Comparison of ENCODE assay signal across 19 cellular contexts in genomic region chr2:190837991-190838390, GRCh38. TPM values are rescaled to one million over a fixed set of nuclear protein-coding genes. Genes with fewer than 3 reads are reported as not detected.
A peak's percentile ranks its signal among the peaks of the same experiment; 100 is the strongest.
DNase-seq lines count a peak whose midpoint lies in the region; ATAC-seq and TF ChIP-seq lines count a peak whose summit lies in the region.
"Had no signal": no experiment of that assay in that cellular context is flagged by ENCODE, and none has a peak within 500 bp of the region (broad histone marks: within the 10 kb centered on the region; RNA-seq: fewer than 3 reads in every experiment).

No MANE protein-coding gene starts in this region.

- intact Hi-C loops in ovary (cut with DNase I), result no loop called here

- ATAC-seq in GM19395 (IDR thresholded peaks at IDR 0.05; ENCODE audit: unreplicated experiment) (no peak), HG02763 (IDR thresholded peaks at IDR 0.05; ENCODE audit: unreplicated experiment) (no peak)
- ATAC-seq: esophagus mucosa had no signal

- DNase-seq in AG10803 (ENCODE audit: low read depth) (peak; percentile 66), NCI-H226 (peak; percentile 70), astrocyte of the hippocampus (ENCODE audit: low read depth, low spot score) (peak; percentile 50), kidney tubule cell (ENCODE audit: low spot score) (peak; percentile 40), ovary (no peak), putamen (ENCODE audit: low spot score) (no peak)
- DNase-seq: activated CD4-positive, alpha-beta memory T cell treated with anti-CD3 and anti-CD28 coated beads, Interleukin-2, amount 10 ng/mL, durations not matched to agents 7 days and 5 days; activated T-cell treated with anti-CD3 and anti-CD28 coated beads, Interleukin-2, amount 50 U/mL, for 4 hours; DND-41; hypothalamus; midbrain; NCI-H2029; NCI-H510A treated with DMSO at 0.1 percent for 48 hours; stomach had no signal

- WGBS in ovary, 3 donors, result 22 to 38% (median 32%) methylated on average over 3 of the region's 3 CpGs

- no peak for TF ChIP-seq POLR2A in ovary (IDR thresholded peaks at IDR 0.05)

- H3K4me3 ChIP-seq in AG10803 (ENCODE audit: low read length) (no peak overlapping the region), ovary (no peak overlapping the region)
- H3K4me3 ChIP-seq: stomach, vagina had no signal

- no peak for TF ChIP-seq EP300 in ovary (IDR thresholded peaks at IDR 0.05)

- no peaks in the 10 kb centered on the region for H3K27me3 ChIP-seq in ovary
- H3K27me3 ChIP-seq: stomach, vagina had no signal

- no peaks in the 10 kb centered on the region for H3K9me3 ChIP-seq in ovary
- H3K9me3 ChIP-seq: stomach, vagina had no signal

- H3K4me1 ChIP-seq in ovary (ENCODE audit: insufficient read depth), result peaks cover 4% of the 10 kb centered on the region
- H3K4me1 ChIP-seq: vagina had no signal

- no peak for TF ChIP-seq CTCF in AG10803 (conservative IDR thresholded peaks at IDR 0.05; ENCODE audit: low read length)
- no peak for TF ChIP-seq CTCF in ovary (IDR thresholded peaks at IDR 0.05)

- H3K36me3 ChIP-seq in ovary, result no peaks in the 10 kb centered on the region
- H3K36me3 ChIP-seq: stomach, vagina had no signal

- H3K27ac ChIP-seq in ovary, result no peak overlapping the region
- H3K27ac ChIP-seq: stomach, vagina, VCaP had no signal

RNA-seq across cellular contexts. Expression of gene GLS, which starts 42.6 kb away (rescaled TPM):
- total RNA-seq in ovary, result 100 to 1,000 TPM in 1 of 7 donors, 10 to 100 TPM in 6; 71.2 to 141 (median 77.1) TPM
- 10 to 100 TPM; 20.2 to 56.1 TPM for polyA plus RNA-seq in ovary

Comparison
In these comparisons a context has a peak if more than half of its experiments do, and no peak if none do; other contexts are left out.
1. DNase-seq: peak in AG10803 (single experiment), NCI-H226 (single experiment), astrocyte of the hippocampus (single experiment) and kidney tubule cell (single experiment); none in ovary (0 of 5) and putamen (single experiment).